In genomic region chr19:10959277-10959968, GRCh38 we compare ENCODE assay signal across 8 cellular contexts. TPM values are rescaled to one million over a fixed set of nuclear protein-coding genes. Genes with fewer than 3 reads are reported as not detected.
DNase-seq lines count a peak whose midpoint lies in the region; ATAC-seq and TF ChIP-seq lines count a peak whose summit lies in the region.
"Not testable (repeated sequence)": the region's sequence is repeated elsewhere in the genome, so short reads cannot be mapped to it uniquely, and the experiment has no call there.

No MANE protein-coding gene starts in this region.

- H4K20me1 ChIP-seq in mammary epithelial cell (ENCODE audit: insufficient read depth, low read length), result not testable (repeated sequence)
- peaks cover 24% of the 10 kb centered on the region for H4K20me1 ChIP-seq in smooth muscle cell (ENCODE audit: low read depth)

- H3K4me1 ChIP-seq in A673 (ENCODE audit: insufficient read depth, low read length, poor library complexity, severe bottlenecking); Panc1 (ENCODE audit: control insufficient read depth, insufficient read depth, low read length); mammary epithelial cell (ENCODE audit: insufficient read depth, low read length); cardiac muscle cell (ENCODE audit: low read depth); smooth muscle cell (ENCODE audit: low read depth): not testable (repeated sequence)
- H3K4me1 ChIP-seq in HAP-1, result peaks cover 19% of the 10 kb centered on the region
- H3K4me1 ChIP-seq in naive thymus-derived CD4-positive, alpha-beta T cell (ENCODE audit: control insufficient read depth in 2 of 2, insufficient read depth in 2 of 2, low read length in 2 of 2), result peaks cover 28 to 33% of the 10 kb centered on the region in 2 donors

- peak overlapping the region; percentile 87 for H3K27ac Mint-ChIP-seq in activated CD8-positive, alpha-beta memory T cell treated with anti-CD3 and anti-CD28 coated beads, Interleukin-2, amount 10 ng/mL, durations not matched to agents 7 days and 5 days
- peak overlapping the region in 8 of 9 donors; percentile 78 to 94 (median 92) for H3K27ac Mint-ChIP-seq in naive thymus-derived CD4-positive, alpha-beta T cell

- not testable (repeated sequence) for H3K27me3 Mint-ChIP-seq in activated CD8-positive, alpha-beta memory T cell treated with anti-CD3 and anti-CD28 coated beads, Interleukin-2, amount 10 ng/mL, durations not matched to agents 7 days and 5 days; naive thymus-derived CD4-positive, alpha-beta T cell

- TF ChIP-seq CTCF in A673 (conservative IDR thresholded peaks at IDR 0.05; ENCODE audit: low read depth, low read length); Panc1 (IDR thresholded peaks at IDR 0.05); mammary epithelial cell (conservative IDR thresholded peaks at IDR 0.05 in 1 of 2, IDR thresholded peaks at IDR 0.05 in 1 of 2; ENCODE audit: extremely low read depth in 1 of 2, insufficient read depth in 1 of 2, low read depth in 1 of 2, low read length in 2 of 2); cardiac muscle cell (IDR thresholded peaks at IDR 0.05; ENCODE audit: low read depth, low read length); smooth muscle cell (IDR thresholded peaks at IDR 0.05; ENCODE audit: borderline replicate concordance, insufficient read depth, poor library complexity, severe bottlenecking): not testable (repeated sequence)

- intact Hi-C loops in A673 (cut with micrococcal nuclease; ENCODE audit: unreplicated experiment); Panc1 (cut with micrococcal nuclease; ENCODE audit: unreplicated experiment); mammary epithelial cell (cut with micrococcal nuclease); naive thymus-derived CD4-positive, alpha-beta T cell (cut with micrococcal nuclease): not testable (repeated sequence)

- CTCF ChIA-PET in A673 (lab: Charles Lee); mammary epithelial cell (lab: Charles Lee; ENCODE audit: low non-redundant PET): not testable (repeated sequence)
- CTCF ChIA-PET in Panc1 (lab: Charles Lee), result interaction anchor here (0.9 kb wide), 1 partner anchor 18 kb away, joined by 3 read pairs; no protein-coding TSS in a partner anchor
- CTCF ChIA-PET in activated CD8-positive, alpha-beta memory T cell treated with anti-CD3 and anti-CD28 coated beads, Interleukin-2, amount 10 ng/mL, durations not matched to agents 7 days and 5 days (lab: Charles Lee), result interaction anchor here (1.3 to 4.5 kb wide), 6 partner anchors 15 to 95 kb away, joined by 3 to 18 read pairs (median 10); no protein-coding TSS in a partner anchor
- CTCF ChIA-PET in naive thymus-derived CD4-positive, alpha-beta T cell (lab: Charles Lee), result interaction anchor here (0.6 to 1.8 kb wide), 4 partner anchors 17 to 167 kb away, joined by 3 to 7 read pairs (median 6); no protein-coding TSS in a partner anchor

- not testable (repeated sequence) for H3K27me3 ChIP-seq in A673 (replicated peaks; ENCODE audit: insufficient read depth, low read depth, low read length, poor library complexity); HAP-1 (ENCODE audit: low read depth); Panc1 (ENCODE audit: control insufficient read depth, insufficient read depth, low read length); mammary epithelial cell (ENCODE audit: insufficient read depth, low read length); cardiac muscle cell; naive thymus-derived CD4-positive, alpha-beta T cell (ENCODE audit: control insufficient read depth in 2 of 2, insufficient read depth in 2 of 2, low read length in 2 of 2); smooth muscle cell (ENCODE audit: low read depth)

- H3K9ac ChIP-seq in mammary epithelial cell (ENCODE audit: insufficient read depth, low read length); smooth muscle cell (ENCODE audit: low read depth): not testable (repeated sequence)

- H3K4me2 ChIP-seq in mammary epithelial cell (ENCODE audit: insufficient read depth, low read depth, low read length) (peak overlapping the region; percentile 49), smooth muscle cell (peak overlapping the region; percentile 87)

- dilution Hi-C loops in mammary epithelial cell (cut with HindIII; ENCODE audit: low sequenced_read_pairs), result not testable (repeated sequence)

- peak overlapping the region; percentile 81 for H3K4me3 Mint-ChIP-seq in activated CD8-positive, alpha-beta memory T cell treated with anti-CD3 and anti-CD28 coated beads, Interleukin-2, amount 10 ng/mL, durations not matched to agents 7 days and 5 days
- H3K4me3 Mint-ChIP-seq in naive thymus-derived CD4-positive, alpha-beta T cell, result peak overlapping the region; percentile 18 to 94 (median 85)

- H3K9me3 ChIP-seq in A673 (ENCODE audit: low read depth, low read length, poor library complexity, severe bottlenecking); HAP-1; Panc1 (ENCODE audit: control insufficient read depth, insufficient read depth, low read depth, low read length); mammary epithelial cell (replicated peaks; ENCODE audit: insufficient read depth, low read length); cardiac muscle cell (ENCODE audit: low read depth); naive thymus-derived CD4-positive, alpha-beta T cell (ENCODE audit: control insufficient read depth in 2 of 3, low read length in 3 of 3); smooth muscle cell (replicated peaks; ENCODE audit: low read depth): not testable (repeated sequence)

- BruUV-seq in A673 (replicated peaks; lab: Mats Ljungman, UMichigan); Panc1 (replicated peaks; lab: Mats Ljungman, UMichigan); mammary epithelial cell (replicated peaks; lab: Mats Ljungman, UMichigan): not testable (repeated sequence)

- not testable (repeated sequence) for H3K36me3 ChIP-seq in A673 (ENCODE audit: insufficient read depth, low read length, poor library complexity, severe bottlenecking); HAP-1 (replicated peaks); Panc1 (ENCODE audit: control insufficient read depth, insufficient read depth, low read length); mammary epithelial cell (ENCODE audit: insufficient read depth, low read length); cardiac muscle cell; naive thymus-derived CD4-positive, alpha-beta T cell (ENCODE audit: control insufficient read depth in 2 of 3, insufficient read depth in 3 of 3, low read length in 3 of 3); smooth muscle cell (ENCODE audit: low read depth)

- not testable (repeated sequence) for H3K36me3 Mint-ChIP-seq in activated CD8-positive, alpha-beta memory T cell treated with anti-CD3 and anti-CD28 coated beads, Interleukin-2, amount 10 ng/mL, durations not matched to agents 7 days and 5 days; naive thymus-derived CD4-positive, alpha-beta T cell

- 100% methylated on average over 7 of the region's 19 CpGs for WGBS in mammary epithelial cell (ENCODE audit: low coverage, missing lambda C conversion rate)
- WGBS in smooth muscle cell (ENCODE audit: low lambda C conversion rate), result 97% methylated on average over 19 of the region's 19 CpGs

- H3K27ac ChIP-seq in A673 (ENCODE audit: low read depth, low read length, poor library complexity, severe bottlenecking); smooth muscle cell (ENCODE audit: low read depth): not testable (repeated sequence)
- H3K27ac ChIP-seq in Panc1 (ENCODE audit: low read length) (peak overlapping the region; percentile 81; the same call in 1 of the 2 replicates), mammary epithelial cell (ENCODE audit: insufficient read depth, low read depth, low read length) (peak overlapping the region; percentile 66), cardiac muscle cell (peak overlapping the region; percentile 94)
- peak overlapping the region; percentile 89 for H3K27ac ChIP-seq in naive thymus-derived CD4-positive, alpha-beta T cell (ENCODE audit: low read depth, low read length)

- H2AFZ ChIP-seq in mammary epithelial cell (ENCODE audit: low read depth, low read length); smooth muscle cell (ENCODE audit: low read depth): not testable (repeated sequence)

- peak overlapping the region; percentile 100 for H3K4me3 ChIP-seq in A673 (ENCODE audit: low read depth, low read length, poor library complexity, severe bottlenecking)
- peak overlapping the region; percentile 71; the same call in 1 of the 2 replicates for H3K4me3 ChIP-seq in HAP-1
- peak overlapping the region; percentile 61 to 71; a peak in 3 of 4 replicates for H3K4me3 ChIP-seq in Panc1 (ENCODE audit: low read depth in 2 of 2, low read length in 2 of 2)
- H3K4me3 ChIP-seq in mammary epithelial cell (replicated peaks in 1 of 3; ENCODE audit: insufficient read depth in 1 of 3, low read depth in 2 of 3, low read length in 3 of 3), result peak overlapping the region in 1 of 3 experiments; percentile 66
- H3K4me3 ChIP-seq in cardiac muscle cell, result peak overlapping the region; percentile 55
- not testable (repeated sequence) for H3K4me3 ChIP-seq in naive thymus-derived CD4-positive, alpha-beta T cell (ENCODE audit: low read length)
- peak overlapping the region; percentile 58 for H3K4me3 ChIP-seq in smooth muscle cell

- not testable (repeated sequence) for H3K9me3 Mint-ChIP-seq in activated CD8-positive, alpha-beta memory T cell treated with anti-CD3 and anti-CD28 coated beads, Interleukin-2, amount 10 ng/mL, durations not matched to agents 7 days and 5 days (ENCODE audit: low read depth); naive thymus-derived CD4-positive, alpha-beta T cell

- H3K4me1 Mint-ChIP-seq in activated CD8-positive, alpha-beta memory T cell treated with anti-CD3 and anti-CD28 coated beads, Interleukin-2, amount 10 ng/mL, durations not matched to agents 7 days and 5 days, result peaks cover 36% of the 10 kb centered on the region
- peaks cover 22 to 34% (median 30%) of the 10 kb centered on the region in 7 donors for H3K4me1 Mint-ChIP-seq in naive thymus-derived CD4-positive, alpha-beta T cell

- in situ Hi-C loops in HAP-1 (cut with MboI; ENCODE audit: low sequenced_read_pairs); Panc1 (cut with HindIII; ENCODE audit: low pct_unique_long_range_greater_than_20kb, low sequenced_read_pairs); mammary epithelial cell (cut with MboI; ENCODE audit: low sequenced_read_pairs in 2 of 2): not testable (repeated sequence)

- H3K79me2 ChIP-seq in mammary epithelial cell (ENCODE audit: insufficient read depth, low read length) (peaks cover 42% of the 10 kb centered on the region), smooth muscle cell (ENCODE audit: low read depth) (peaks cover 38% of the 10 kb centered on the region)

- ATAC-seq in Panc1; activated CD8-positive, alpha-beta memory T cell treated with anti-CD3 and anti-CD28 coated beads, Interleukin-2, amount 10 ng/mL, durations not matched to agents 7 days and 5 days; naive thymus-derived CD4-positive, alpha-beta T cell: not testable (repeated sequence)

- DNase-seq in A673 (ENCODE audit: low spot score); HAP-1 (ENCODE audit: low spot score in 2 of 2); Panc1 (ENCODE audit: low read depth, low spot score); activated CD8-positive, alpha-beta memory T cell treated with anti-CD3 and anti-CD28 coated beads, Interleukin-2, amount 10 ng/mL, durations not matched to agents 7 days and 5 days; mammary epithelial cell; cardiac muscle cell (ENCODE audit: low read depth in 1 of 2, low spot score in 1 of 2); naive thymus-derived CD4-positive, alpha-beta T cell; smooth muscle cell (lab: John Stamatoyannopoulos, UW; ENCODE audit: unreplicated experiment): not testable (repeated sequence)

- POLR2A ChIA-PET in A673 (lab: Charles Lee; ENCODE audit: low non-redundant PET), result not testable (repeated sequence)
- POLR2A ChIA-PET in Panc1 (lab: Charles Lee), result interaction anchor here (0.6 kb wide), 1 partner anchor 86 kb away, joined by 5 read pairs; no protein-coding TSS in a partner anchor
- POLR2A ChIA-PET in naive thymus-derived CD4-positive, alpha-beta T cell (lab: Charles Lee), result interaction anchor here (0.6 to 2.2 kb wide), 3 partner anchors 29 to 130 kb away, joined by 3 to 9 read pairs (median 4); partner anchors contain the start of genes LDLR, TIMM29 and YIPF2

- H3F3A ChIP-seq in smooth muscle cell (ENCODE audit: low read depth), result not testable (repeated sequence)

RNA-seq across cellular contexts. Expression of gene SMARCA4, which starts 1.4 kb away (rescaled TPM):
- total RNA-seq in A673 (2021) (307 and 319 TPM in 2 replicates), Panc1 (2021; ENCODE audit: unreplicated experiment) (36.2 TPM), mammary epithelial cell (100 to 1,000 TPM in 1 of 2 donors, 10 to 100 TPM in 1; 67.0 to 110 TPM), cardiac muscle cell (135 and 212 TPM in 2 replicates), smooth muscle cell (39.0 and 59.6 TPM in 2 replicates)
- 36.1 TPM for polyA plus RNA-seq in Panc1 (2012; ENCODE audit: insufficient read length)
- 100 to 1,000 TPM; 107 to 114 TPM for total RNA-seq in activated CD8-positive, alpha-beta memory T cell treated with anti-CD3 and anti-CD28 coated beads, Interleukin-2, amount 10 ng/mL, durations not matched to agents 7 days and 5 days
- polyA plus RNA-seq in mammary epithelial cell (59.2 TPM), cardiac muscle cell (178 and 181 TPM in 2 replicates), smooth muscle cell (100 and 120 TPM in 2 replicates)
- polyA minus RNA-seq in mammary epithelial cell, result 138 TPM
- 100 to 1,000 TPM in 4 of 5 experiments, 10 to 100 TPM in 1; 96.0 to 126 (median 104) TPM for total RNA-seq in naive thymus-derived CD4-positive, alpha-beta T cell
- 10 to 100 TPM; 11.8 to 33.9 TPM for polyA plus RNA-seq in naive thymus-derived CD4-positive, alpha-beta T cell

RNA-seq across cellular contexts. Expression of gene TIMM29, which starts 30.8 kb away (rescaled TPM):
- total RNA-seq in A673 (2021) (30.0 and 32.5 TPM in 2 replicates), Panc1 (2021; ENCODE audit: unreplicated experiment) (16.5 TPM), mammary epithelial cell (10 to 100 TPM; 17.2 to 28.8 TPM), cardiac muscle cell (52.2 and 54.5 TPM in 2 replicates), smooth muscle cell (14.7 and 16.8 TPM in 2 replicates)
- polyA plus RNA-seq in Panc1 (2012; ENCODE audit: insufficient read length), result 17.7 TPM
- 10 to 100 TPM; 25.2 to 28.5 TPM for total RNA-seq in activated CD8-positive, alpha-beta memory T cell treated with anti-CD3 and anti-CD28 coated beads, Interleukin-2, amount 10 ng/mL, durations not matched to agents 7 days and 5 days
- polyA plus RNA-seq in mammary epithelial cell (7.7 TPM), cardiac muscle cell (31.3 and 41.7 TPM in 2 replicates), smooth muscle cell (14.9 and 25.8 TPM in 2 replicates)
- 2.2 TPM for polyA minus RNA-seq in mammary epithelial cell
- total RNA-seq in naive thymus-derived CD4-positive, alpha-beta T cell, result 10 to 100 TPM; 15.8 to 33.4 (median 24.7) TPM
- polyA plus RNA-seq in naive thymus-derived CD4-positive, alpha-beta T cell, result 10 to 100 TPM; 27.1 to 47.5 TPM

RNA-seq across cellular contexts. Expression of gene YIPF2, which starts 31.0 kb away (rescaled TPM):
- total RNA-seq in A673 (2021), result 24.5 and 24.6 TPM in 2 replicates
- 29.0 TPM for total RNA-seq in Panc1 (2021; ENCODE audit: unreplicated experiment)
- 41.0 TPM for polyA plus RNA-seq in Panc1 (2012; ENCODE audit: insufficient read length)
- 10 to 100 TPM; 21.7 to 27.3 TPM for total RNA-seq in activated CD8-positive, alpha-beta memory T cell treated with anti-CD3 and anti-CD28 coated beads, Interleukin-2, amount 10 ng/mL, durations not matched to agents 7 days and 5 days
- total RNA-seq in mammary epithelial cell, result 100 to 1,000 TPM in 1 of 2 donors, 10 to 100 TPM in 1; 57.1 to 112 TPM
- 52.0 TPM for polyA plus RNA-seq in mammary epithelial cell
- polyA minus RNA-seq in mammary epithelial cell, result 39.4 TPM
- 67.2 and 69.9 TPM in 2 replicates for total RNA-seq in cardiac muscle cell
- polyA plus RNA-seq in cardiac muscle cell, result 32.9 and 38.9 TPM in 2 replicates
- total RNA-seq in naive thymus-derived CD4-positive, alpha-beta T cell, result 10 to 100 TPM; 20.5 to 27.9 (median 26.2) TPM
- 10 to 100 TPM; 11.7 to 12.9 TPM for polyA plus RNA-seq in naive thymus-derived CD4-positive, alpha-beta T cell
- 89.3 and 106 TPM in 2 replicates for total RNA-seq in smooth muscle cell
- polyA plus RNA-seq in smooth muscle cell, result 89.8 and 90.6 TPM in 2 replicates
